ENCODE assay signal across 16 cellular contexts in the genomic region with DNA sequence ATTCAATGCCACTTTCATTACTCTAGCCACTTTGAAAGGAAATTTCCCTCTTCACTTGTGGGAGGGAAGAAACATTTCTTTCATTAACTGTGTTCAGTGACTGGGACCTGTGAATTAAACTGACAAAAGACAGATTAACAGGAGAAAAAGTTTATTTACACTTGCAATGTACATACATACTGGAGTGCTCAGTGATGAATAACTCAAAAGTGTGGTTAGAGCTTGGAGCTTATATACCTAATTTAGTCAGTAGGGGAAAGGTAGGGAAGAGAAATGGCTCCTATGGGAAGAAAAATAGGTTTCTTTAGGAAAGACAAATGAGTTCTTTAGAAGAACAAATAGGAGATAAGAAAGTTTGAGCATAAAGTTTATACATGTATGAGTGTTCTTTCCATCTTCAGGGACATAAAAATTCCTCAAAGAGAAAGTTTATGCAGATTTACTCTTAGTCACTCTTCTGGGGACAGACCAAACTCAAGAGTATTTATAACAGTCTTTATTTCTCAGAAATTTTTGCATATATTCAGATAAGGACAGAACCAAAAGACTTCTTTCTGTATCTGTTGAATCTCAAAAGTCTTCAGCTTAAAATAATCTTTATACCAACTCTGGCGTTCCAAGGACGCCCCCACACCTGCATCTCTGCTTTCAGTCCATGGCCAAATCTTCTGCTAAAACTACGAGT.
A peak's percentile ranks its signal among the peaks of the same experiment; 100 is the strongest.
DNase-seq lines count a peak whose midpoint lies in the region; ATAC-seq, FAIRE-seq and TF ChIP-seq lines count a peak whose summit lies in the region.
"Had no signal": no experiment of that assay in that cellular context is flagged by ENCODE, and none has a peak within 500 bp of the region (broad histone marks: within the 10 kb centered on the region; RNA-seq: fewer than 3 reads in every experiment).

No MANE protein-coding gene starts in this region.

- dilution Hi-C loops in mammary epithelial cell (cut with HindIII; ENCODE audit: low sequenced_read_pairs): no loop called here

- no peak for DNase-seq in mammary epithelial cell
- DNase-seq in breast epithelium (ENCODE audit: low spot score in 2 of 2): no peak
- DNase-seq in NCI-H69 (lab: John Stamatoyannopoulos, UW): peak; percentile 10
- no peak for DNase-seq in epithelial cell of prostate (ENCODE audit: low read depth, low spot score)
- DNase-seq in stimulated activated naive CD8-positive, alpha-beta T cell treated with anti-CD3 and anti-CD28 coated beads, Interleukin-15, amount 100 ng/mL, for 72 hours: no peak
- no peak for DNase-seq in GM19239 (ENCODE audit: insufficient read length, low spot score)
- DNase-seq in GOT3 (lab: John Stamatoyannopoulos, UW): no peak
- no peak for DNase-seq in hepatic stellate cell (ENCODE audit: low spot score)
- DNase-seq: activated CD8-positive, alpha-beta memory T cell treated with anti-CD3 and anti-CD28 coated beads, Interleukin-2, amount 50 U/mL, for 48 hours; COR-L47; foreskin fibroblast; MM.1S; SHP77 treated with DMSO at 0.1 percent for 48 hours; testis had no signal

- in situ Hi-C loops in mammary epithelial cell (cut with MboI; ENCODE audit: low sequenced_read_pairs in 2 of 2): no loop called here

- no peaks in the 10 kb centered on the region for H3K9me3 ChIP-seq in mammary epithelial cell (replicated peaks; ENCODE audit: insufficient read depth, low read length)
- H3K9me3 ChIP-seq in breast epithelium: no peaks in the 10 kb centered on the region
- H3K9me3 ChIP-seq: testis had no signal

- intact Hi-C loops in mammary epithelial cell (cut with micrococcal nuclease): loop anchor here (5.0 kb wide), 2 partner anchors 121 to 361 kb away; partner anchors contain the start of gene RAI14
- intact Hi-C loops in breast epithelium (cut with DNase I; ENCODE audit: low total_unique reads): no loop called here

- no peak overlapping the region for H3K4me2 ChIP-seq in mammary epithelial cell (ENCODE audit: insufficient read depth, low read depth, low read length)

- BruUV-seq in mammary epithelial cell (replicated peaks; lab: Mats Ljungman, UMichigan): no TSS peak

- TF ChIP-seq CTCF in mammary epithelial cell (conservative IDR thresholded peaks at IDR 0.05 in 1 of 2, IDR thresholded peaks at IDR 0.05 in 1 of 2; ENCODE audit: extremely low read depth in 1 of 2, insufficient read depth in 1 of 2, low read depth in 1 of 2, low read length in 2 of 2): no peak
- no peak for TF ChIP-seq CTCF in breast epithelium (IDR thresholded peaks at IDR 0.05)

- no peaks in the 10 kb centered on the region for H4K20me1 ChIP-seq in mammary epithelial cell (ENCODE audit: insufficient read depth, low read length)

- no peak for TF ChIP-seq POLR2A in breast epithelium (IDR thresholded peaks at IDR 0.05)

- no peak overlapping the region for H3K9ac ChIP-seq in mammary epithelial cell (ENCODE audit: insufficient read depth, low read length)

- FAIRE-seq in GM19239 (lab: Jason Lieb, UNC): no peak

- H3K4me1 Mint-ChIP-seq in stimulated activated naive CD8-positive, alpha-beta T cell treated with anti-CD3 and anti-CD28 coated beads, Interleukin-15, amount 100 ng/mL, for 72 hours: peaks cover 27% of the 10 kb centered on the region
- H3K4me1 Mint-ChIP-seq: neural crest cell had no signal

- no peak overlapping the region for H3K4me3 Mint-ChIP-seq in stimulated activated naive CD8-positive, alpha-beta T cell treated with anti-CD3 and anti-CD28 coated beads, Interleukin-15, amount 100 ng/mL, for 72 hours
- H3K4me3 Mint-ChIP-seq: mesothelial cell of epicardium, neural crest cell had no signal

- CTCF ChIA-PET in mammary epithelial cell (lab: Charles Lee; ENCODE audit: low non-redundant PET): interaction anchor here (0.7 kb wide), 1 partner anchor 49 kb away, joined by 3 read pairs; no protein-coding TSS in a partner anchor

- no peaks in the 10 kb centered on the region for H3K9me3 Mint-ChIP-seq in stimulated activated naive CD8-positive, alpha-beta T cell treated with anti-CD3 and anti-CD28 coated beads, Interleukin-15, amount 100 ng/mL, for 72 hours
- H3K9me3 Mint-ChIP-seq: mesothelial cell of epicardium, neural crest cell had no signal

- H3K79me2 ChIP-seq in mammary epithelial cell (ENCODE audit: insufficient read depth, low read length): no peaks in the 10 kb centered on the region

- WGBS in mammary epithelial cell (ENCODE audit: low coverage, missing lambda C conversion rate): 57% methylated on average over 3 of the region's 3 CpGs

- H3K36me3 ChIP-seq in mammary epithelial cell (ENCODE audit: insufficient read depth, low read length) (no peaks in the 10 kb centered on the region), breast epithelium (no peaks in the 10 kb centered on the region)

- peak; percentile 69 for ATAC-seq in stimulated activated naive CD8-positive, alpha-beta T cell treated with anti-CD3 and anti-CD28 coated beads, Interleukin-15, amount 100 ng/mL, for 72 hours

- H3K27me3 Mint-ChIP-seq in stimulated activated naive CD8-positive, alpha-beta T cell treated with anti-CD3 and anti-CD28 coated beads, Interleukin-15, amount 100 ng/mL, for 72 hours: peaks cover 23% of the 10 kb centered on the region

- no peak overlapping the region for H3K27ac Mint-ChIP-seq in stimulated activated naive CD8-positive, alpha-beta T cell treated with anti-CD3 and anti-CD28 coated beads, Interleukin-15, amount 100 ng/mL, for 72 hours

- H3K4me3 ChIP-seq in mammary epithelial cell (replicated peaks in 1 of 3; ENCODE audit: insufficient read depth in 1 of 3, low read depth in 2 of 3, low read length in 3 of 3) (no peak overlapping the region), breast epithelium (no peak overlapping the region)
- H3K4me3 ChIP-seq: testis had no signal

- H3K4me1 ChIP-seq in mammary epithelial cell (ENCODE audit: insufficient read depth, low read length) (peaks cover 19% of the 10 kb centered on the region), breast epithelium (no peaks in the 10 kb centered on the region)
- H3K4me1 ChIP-seq: testis had no signal

- no peak overlapping the region for H3K27ac ChIP-seq in mammary epithelial cell (ENCODE audit: insufficient read depth, low read depth, low read length)
- no peak overlapping the region for H3K27ac ChIP-seq in breast epithelium
- H3K27ac ChIP-seq in epithelial cell of prostate: peak overlapping the region; percentile 84
- H3K27ac ChIP-seq: testis had no signal

- peak overlapping the region; percentile 42 for H2AFZ ChIP-seq in mammary epithelial cell (ENCODE audit: low read depth, low read length)

- H3K27me3 ChIP-seq in mammary epithelial cell (ENCODE audit: insufficient read depth, low read length) (no peaks in the 10 kb centered on the region), breast epithelium (no peaks in the 10 kb centered on the region)
- H3K27me3 ChIP-seq: testis had no signal
